In genomic region chrX:70456256-70456655, GRCh38 we compare ENCODE assay signal across 10 cellular contexts. TPM values are rescaled to one million over a fixed set of nuclear protein-coding genes. Genes with fewer than 3 reads are reported as not detected.
DNase-seq lines count a peak whose midpoint lies in the region; ATAC-seq, FAIRE-seq and TF ChIP-seq lines count a peak whose summit lies in the region.
"Had no signal": no experiment of that assay in that cellular context is flagged by ENCODE, and none has a peak within 500 bp of the region (broad histone marks: within the 10 kb centered on the region; RNA-seq: fewer than 3 reads in every experiment).

No MANE protein-coding gene starts in this region.

- H3K27ac ChIP-seq in iPS DF 6.9 (ENCODE audit: low read length), result no peak overlapping the region
- no peak overlapping the region for H3K27ac ChIP-seq in suprapubic skin
- H3K27ac ChIP-seq: neutrophil had no signal

- H3K36me3 ChIP-seq in iPS DF 6.9 (ENCODE audit: control insufficient read depth, insufficient read depth, low read length) (no peaks in the 10 kb centered on the region), suprapubic skin (no peaks in the 10 kb centered on the region)
- H3K36me3 ChIP-seq: neutrophil had no signal

- TF ChIP-seq CTCF in suprapubic skin (IDR thresholded peaks at IDR 0.05), result no peak

- peaks cover 8 to 11% of the 10 kb centered on the region in 2 donors for H3K36me3 Mint-ChIP-seq in activated T-cell treated with anti-CD3 and anti-CD28 coated beads, Interleukin-2, amount 50 U/mL, for 72 hours (ENCODE audit: insufficient read depth in 2 of 2)
- peaks cover 17% of the 10 kb centered on the region for H3K36me3 Mint-ChIP-seq in T-helper 1 cell treated with Interleukin-12 subunit alpha and Interleukin-12 subunit beta and Interleukin-4 antibody, amounts not matched to agents 30 μg/mL and 1 μg/mL, for 36 hours (ENCODE audit: low read depth)

- no CpG with 5 or more reads among the region's 2 CpGs for WGBS in iPS DF 6.9 (ENCODE audit: insufficient coverage, insufficient read length)
- 44% methylated on average over 2 of the region's 2 CpGs for WGBS in suprapubic skin

- TF ChIP-seq EP300 in suprapubic skin (IDR thresholded peaks at IDR 0.05), result no peak

- no peaks in the 10 kb centered on the region for H3K9me3 Mint-ChIP-seq in activated T-cell treated with anti-CD3 and anti-CD28 coated beads, Interleukin-2, amount 50 U/mL, for 72 hours
- H3K9me3 Mint-ChIP-seq in T-helper 1 cell treated with Interleukin-12 subunit alpha and Interleukin-12 subunit beta and Interleukin-4 antibody, amounts not matched to agents 30 μg/mL and 1 μg/mL, for 36 hours, result no peaks in the 10 kb centered on the region

- FAIRE-seq in H54 (lab: Jason Lieb, UNC), result no peak

- ATAC-seq in activated T-cell treated with anti-CD3 and anti-CD28 coated beads, Interleukin-2, amount 50 U/mL, for 72 hours (replicated peaks in 1 of 2), result peak; percentile 25 to 30

- H3K9me3 ChIP-seq in iPS DF 6.9 (ENCODE audit: control insufficient read depth, insufficient read depth, low read length) (no peaks in the 10 kb centered on the region), suprapubic skin (no peaks in the 10 kb centered on the region)
- H3K9me3 ChIP-seq: neutrophil had no signal

- H3K4me3 ChIP-seq in iPS DF 6.9 (ENCODE audit: low read length), result peak overlapping the region; percentile 96; the same call in 1 of the 2 replicates
- H3K4me3 ChIP-seq in suprapubic skin, result peak overlapping the region; percentile 54

- no peak for TF ChIP-seq POLR2A in suprapubic skin (IDR thresholded peaks at IDR 0.05)
- TF ChIP-seq POLR2A in H54 (IDR thresholded peaks at IDR 0.05; ENCODE audit: low read depth, low read length), result no peak

- peak in 1 of 2 donors; percentile 12 for DNase-seq in activated T-cell treated with anti-CD3 and anti-CD28 coated beads, Interleukin-2, amount 50 U/mL, for 72 hours
- no peak for DNase-seq in activated T-cell treated with anti-CD3 and anti-CD28 coated beads for 4 hours
- DNase-seq in iPS DF 6.9 (ENCODE audit: low read depth, low spot score), result no peak
- no peak for DNase-seq in suprapubic skin (ENCODE audit: low spot score in 2 of 2)
- no peak for DNase-seq in H54 (ENCODE audit: insufficient read length, low spot score)
- DNase-seq in NCI-H1105 (lab: John Stamatoyannopoulos, UW), result no peak
- no peak for DNase-seq in iPS-NIHi7 (ENCODE audit: extremely low spot score)

- H3K27ac Mint-ChIP-seq in activated T-cell treated with anti-CD3 and anti-CD28 coated beads, Interleukin-2, amount 50 U/mL, for 72 hours, result peak overlapping the region; percentile 65
- H3K27ac Mint-ChIP-seq in T-helper 1 cell treated with Interleukin-12 subunit alpha and Interleukin-12 subunit beta and Interleukin-4 antibody, amounts not matched to agents 30 μg/mL and 1 μg/mL, for 36 hours, result peak overlapping the region; percentile 91

- H3K27me3 ChIP-seq in iPS DF 6.9 (ENCODE audit: control insufficient read depth, insufficient read depth, low read length) (no peaks in the 10 kb centered on the region), suprapubic skin (no peaks in the 10 kb centered on the region)

- peaks cover 14% of the 10 kb centered on the region for H3K27me3 Mint-ChIP-seq in activated T-cell treated with anti-CD3 and anti-CD28 coated beads, Interleukin-2, amount 50 U/mL, for 72 hours (ENCODE audit: low read depth)
- no peaks in the 10 kb centered on the region for H3K27me3 Mint-ChIP-seq in T-helper 1 cell treated with Interleukin-12 subunit alpha and Interleukin-12 subunit beta and Interleukin-4 antibody, amounts not matched to agents 30 μg/mL and 1 μg/mL, for 36 hours (ENCODE audit: low read depth)

- peaks cover 48% of the 10 kb centered on the region for H3K4me1 Mint-ChIP-seq in activated T-cell treated with anti-CD3 and anti-CD28 coated beads, Interleukin-2, amount 50 U/mL, for 72 hours (ENCODE audit: low read depth)
- peaks cover 34% of the 10 kb centered on the region for H3K4me1 Mint-ChIP-seq in T-helper 1 cell treated with Interleukin-12 subunit alpha and Interleukin-12 subunit beta and Interleukin-4 antibody, amounts not matched to agents 30 μg/mL and 1 μg/mL, for 36 hours (ENCODE audit: low read depth)

- H3K4me3 Mint-ChIP-seq in activated T-cell treated with anti-CD3 and anti-CD28 coated beads, Interleukin-2, amount 50 U/mL, for 72 hours, result peak overlapping the region; percentile 93
- peak overlapping the region; percentile 89 for H3K4me3 Mint-ChIP-seq in T-helper 1 cell treated with Interleukin-12 subunit alpha and Interleukin-12 subunit beta and Interleukin-4 antibody, amounts not matched to agents 30 μg/mL and 1 μg/mL, for 36 hours

- H3K4me1 ChIP-seq in iPS DF 6.9 (ENCODE audit: control insufficient read depth, insufficient read depth, low read length), result peaks cover 5% of the 10 kb centered on the region; the same call in 1 of the 2 replicates
- H3K4me1 ChIP-seq in suprapubic skin, result peaks cover 16% of the 10 kb centered on the region

RNA-seq across cellular contexts. Expression of gene DLG3, which starts 11.6 kb away (rescaled TPM):
- 10 to 100 TPM; 43.8 to 48.9 TPM for total RNA-seq in activated T-cell treated with anti-CD3 and anti-CD28 coated beads, Interleukin-2, amount 50 U/mL, for 72 hours
- 10 to 100 TPM; 12.8 to 42.1 (median 26.7) TPM for total RNA-seq in suprapubic skin

RNA-seq across cellular contexts. Expression of gene GDPD2, which starts 33.1 kb away (rescaled TPM):
- under 1 TPM in 1 of 2 donors, not detected in 1; 0.12 TPM for total RNA-seq in activated T-cell treated with anti-CD3 and anti-CD28 coated beads, Interleukin-2, amount 50 U/mL, for 72 hours
- total RNA-seq in suprapubic skin, result 10 to 100 TPM; 15.8 to 68.7 (median 44.7) TPM
- total RNA-seq: H4 had no signal

Comparison
In these comparisons a context has a peak if more than half of its experiments do, and no peak if none do; other contexts are left out.
1. RNA of gene GDPD2, which starts 33.1 kb away (total RNA-seq): 15.8 to 68.7 TPM in suprapubic skin; 0.12 TPM in activated T-cell treated with anti-CD3 and anti-CD28 coated beads, Interleukin-2, amount 50 U/mL, for 72 hours; every median in the first group is over 10 times any median in the second.